In the genomic region with DNA sequence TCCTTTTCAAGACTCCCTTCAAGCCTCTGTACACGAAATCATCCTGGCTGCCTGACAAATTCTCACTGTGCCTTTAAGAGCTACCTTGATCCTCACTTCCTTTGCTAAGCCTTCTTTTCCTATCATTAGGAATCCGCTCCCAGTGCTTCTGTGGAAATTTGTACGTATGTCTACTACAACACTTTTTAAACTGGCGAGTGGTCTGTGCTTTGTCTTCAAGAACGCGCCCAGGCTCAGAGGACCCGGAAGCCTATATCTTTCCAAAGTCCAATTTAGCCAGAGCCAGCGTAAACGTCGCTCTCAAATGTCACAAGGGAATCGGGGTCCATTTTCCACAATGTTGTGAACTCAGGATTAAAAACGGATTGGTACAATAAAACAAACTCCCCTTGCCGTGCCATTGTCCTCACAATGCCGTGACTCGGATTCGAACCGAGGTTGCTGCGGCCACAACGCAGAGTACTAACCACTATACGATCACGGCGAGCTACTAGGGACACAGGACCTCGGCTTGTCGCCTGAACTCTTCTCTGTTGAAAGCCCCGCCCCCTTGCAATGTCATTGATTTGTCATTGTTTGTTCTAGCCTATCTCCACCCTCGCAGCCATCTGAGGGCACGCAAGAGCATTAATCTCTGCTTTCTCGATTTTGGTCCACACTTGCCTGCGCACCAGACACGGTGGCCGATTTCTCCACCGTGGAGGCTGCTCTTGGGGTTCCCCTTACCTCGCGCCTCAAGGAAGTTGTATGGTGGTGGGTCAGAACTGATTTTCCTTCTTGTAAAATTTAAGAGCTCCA, we compare ENCODE assay signal across 9 cellular contexts. TPM values are rescaled to one million over a fixed set of nuclear protein-coding genes. Genes with fewer than 3 reads are reported as not detected.
DNase-seq lines count a peak whose midpoint lies in the region; ATAC-seq and FAIRE-seq lines count a peak whose summit lies in the region.
"Had no signal": no experiment of that assay in that cellular context is flagged by ENCODE, and none has a peak within 500 bp of the region (broad histone marks: within the 10 kb centered on the region; RNA-seq: fewer than 3 reads in every experiment).

No MANE protein-coding gene starts in this region.

- peak overlapping the region; percentile 86 for H3K27ac ChIP-seq in CD4-positive, alpha-beta memory T cell (ENCODE audit: low read depth, low read length)

- H3K27ac Mint-ChIP-seq in CD4-positive, alpha-beta memory T cell = no peak overlapping the region

- peaks cover 0 to 8% (median 0%) of the 10 kb centered on the region in 8 donors for H3K9me3 Mint-ChIP-seq in CD4-positive, alpha-beta memory T cell

- peaks cover 0 to 23% (median 12%) of the 10 kb centered on the region in 4 donors for H3K4me1 Mint-ChIP-seq in CD4-positive, alpha-beta memory T cell

- FAIRE-seq in endometrium (lab: Jason Lieb, UNC) = peak; percentile 74
- FAIRE-seq: islet of Langerhans had no signal

- peak; percentile 50 for ATAC-seq in GM19463 (IDR thresholded peaks at IDR 0.05; ENCODE audit: unreplicated experiment)

- CTCF ChIA-PET in CD4-positive, alpha-beta memory T cell (lab: Charles Lee; ENCODE audit: partially characterized antibody) = interaction anchor here (0.9 to 2.6 kb wide), 13 partner anchors 10 to 202 kb away, joined by 3 to 19 read pairs (median 4); no protein-coding TSS in a partner anchor

- H3K36me3 ChIP-seq in CD4-positive, alpha-beta memory T cell (ENCODE audit: insufficient read depth, low read length) = no peaks in the 10 kb centered on the region

- peaks cover 0 to 14% of the 10 kb centered on the region in 2 donors for H3K36me3 Mint-ChIP-seq in CD4-positive, alpha-beta memory T cell

- H3K27me3 Mint-ChIP-seq in CD4-positive, alpha-beta memory T cell = peaks cover 0 to 11% of the 10 kb centered on the region in 2 donors

- H3K4me1 ChIP-seq in CD4-positive, alpha-beta memory T cell (ENCODE audit: insufficient read depth, low read length) = peaks cover 18% of the 10 kb centered on the region

- POLR2A ChIA-PET in CD4-positive, alpha-beta memory T cell (lab: Charles Lee; ENCODE audit: partially characterized antibody) = interaction anchor here (0.5 to 7.0 kb wide), 22 partner anchors 9 to 912 kb away, joined by 3 to 201 read pairs (median 5); partner anchors contain the start of genes B2M, BLOC1S6, EIF3J and GOLM2

- intact Hi-C loops in CD4-positive, alpha-beta memory T cell (cut with micrococcal nuclease) = loop anchor here (1.0 to 2.0 kb wide), 6 partner anchors 79 to 911 kb away; partner anchors contain the start of genes BLOC1S6, GOLM2 and SQOR

- H3K4me3 Mint-ChIP-seq in CD4-positive, alpha-beta memory T cell = no peak overlapping the region

- peak; percentile 97 to 98 (median 98) for DNase-seq in CD4-positive, alpha-beta memory T cell
- DNase-seq in HK-2 (ENCODE audit: unreplicated experiment) = peak; percentile 93
- DNase-seq in NK-92 (lab: John Stamatoyannopoulos, UW; ENCODE audit: unreplicated experiment) = peak; percentile 89
- DNase-seq in activated CD8-positive, alpha-beta memory T cell treated with anti-CD3 and anti-CD28 coated beads for 24 hours = peak; percentile 100
- peak; percentile 97 for DNase-seq in midbrain (lab: John Stamatoyannopoulos, UW)
- peak; percentile 85 to 89 for DNase-seq in stimulated activated CD8-positive, alpha-beta memory T cell treated with anti-CD3 and anti-CD28 coated beads, Interleukin-15, amount 100 ng/mL, for 48 hours (ENCODE audit: low read depth in 2 of 2)

- no peaks in the 10 kb centered on the region for H3K9me3 ChIP-seq in CD4-positive, alpha-beta memory T cell (ENCODE audit: control insufficient read depth in 1 of 2, low read length in 2 of 2)

- H3K4me3 ChIP-seq in CD4-positive, alpha-beta memory T cell (ENCODE audit: low read length in 2 of 2) = peak overlapping the region; percentile 72 to 100

- no peaks in the 10 kb centered on the region for H3K27me3 ChIP-seq in CD4-positive, alpha-beta memory T cell (ENCODE audit: insufficient read depth, low read length)

RNA-seq across cellular contexts. Expression of gene SHF, which starts 12.4 kb away (rescaled TPM):
- 1 to 10 TPM; 5.3 to 6.7 TPM for total RNA-seq in CD4-positive, alpha-beta memory T cell
- 1 to 10 TPM in 1 of 2 donors, under 1 TPM in 1; 0.66 to 1.7 TPM for polyA plus RNA-seq in CD4-positive, alpha-beta memory T cell

RNA-seq across cellular contexts. Expression of gene SLC28A2, which starts 51.8 kb away (rescaled TPM):
- total RNA-seq in CD4-positive, alpha-beta memory T cell = not detected
- polyA plus RNA-seq in CD4-positive, alpha-beta memory T cell = not detected

Comparison
In these comparisons a context has a peak if more than half of its experiments do, and no peak if none do; other contexts are left out.
1. Peak in every context shown above with its lines: DNase-seq, ATAC-seq, H3K4me3 ChIP-seq and H3K27ac ChIP-seq.